Comparison of ENCODE assay signal across 20 cellular contexts in genomic region chr4:147396105-147396504, GRCh38.
DNase-seq lines count a peak whose midpoint lies in the region; ATAC-seq and FAIRE-seq lines count a peak whose summit lies in the region.
"Had no signal": no experiment of that assay in that cellular context is flagged by ENCODE, and none has a peak within 500 bp of the region (broad histone marks: within the 10 kb centered on the region; RNA-seq: fewer than 3 reads in every experiment).

No MANE protein-coding gene starts in this region.

- H3K9me3 ChIP-seq in SJCRH30 (replicated peaks) (no peaks in the 10 kb centered on the region), small intestine (ENCODE audit: control insufficient read depth, low read depth) (no peaks in the 10 kb centered on the region)

- WGBS in small intestine, 3 donors, result 0 to 58% (median 20%) methylated on average over 1 of the region's 1 CpG

- H3K27ac ChIP-seq in SJCRH30, result no peak overlapping the region
- no peak overlapping the region for H3K27ac ChIP-seq in small intestine (ENCODE audit: low read depth in 1 of 2, low read length in 1 of 2)
- H3K27ac ChIP-seq: GM23248 had no signal

- H3K36me3 ChIP-seq in SJCRH30, result no peaks in the 10 kb centered on the region
- no peaks in the 10 kb centered on the region for H3K36me3 ChIP-seq in small intestine (ENCODE audit: control insufficient read depth in 2 of 2, insufficient read depth in 2 of 2, low read length in 2 of 2)

- H3K4me3 ChIP-seq in SJCRH30 (no peak overlapping the region), small intestine (ENCODE audit: low read depth in 1 of 2, low read length in 2 of 2) (no peak overlapping the region)
- H3K4me3 ChIP-seq: GM23248 had no signal

- no peaks in the 10 kb centered on the region for H3K4me1 ChIP-seq in SJCRH30
- no peaks in the 10 kb centered on the region for H3K4me1 ChIP-seq in small intestine (ENCODE audit: control insufficient read depth in 2 of 2, insufficient read depth in 1 of 2, low read depth in 1 of 2, low read length in 1 of 2)

- no peak for FAIRE-seq in small intestine (lab: Jason Lieb, UNC)
- FAIRE-seq: GM12891, GM19239, H1 had no signal

- DNase-seq in DMS53 treated with DMSO at 0.1 percent for 48 hours (lab: John Stamatoyannopoulos, UW; ENCODE audit: unreplicated experiment) (peak; percentile 11), SJCRH30 (peak; percentile 61 to 68), mucosa of gallbladder (ENCODE audit: low spot score) (peak; percentile 11), small intestine (peak; percentile 5), SKM-1 treated with dmso at 0.1 percent for 144 hours (lab: John Stamatoyannopoulos, UW; ENCODE audit: unreplicated experiment) (no peak), NCI-H2029 (lab: John Stamatoyannopoulos, UW) (no peak)
- DNase-seq: C1 segment of cervical spinal cord; Calu3; CD4-positive, alpha-beta memory T cell; COR-L47; DMS153; DMS79 treated with DMSO at 0.1 percent for 48 hours; GF-D8; GM23248; H7; HCEC 1CT had no signal

- H3K27me3 ChIP-seq in SJCRH30 (no peaks in the 10 kb centered on the region), small intestine (ENCODE audit: control insufficient read depth in 2 of 2, insufficient read depth in 2 of 2, low read length in 2 of 2) (no peaks in the 10 kb centered on the region)

- no peak for ATAC-seq in GM18907 (IDR thresholded peaks at IDR 0.05; ENCODE audit: unreplicated experiment)

Comparison
In these comparisons a context has a peak if more than half of its experiments do, and no peak if none do; other contexts are left out.
1. DNase-seq: peak in DMS53 treated with DMSO at 0.1 percent for 48 hours (single experiment), SJCRH30 (2 of 2), mucosa of gallbladder (single experiment) and small intestine (single experiment); none in SKM-1 treated with dmso at 0.1 percent for 144 hours (single experiment) and NCI-H2029 (single experiment).